ENCODE assay signal across 11 cellular contexts in genomic region chr12:87847147-87847546, GRCh38.
"Had no signal": no experiment of that assay in that cellular context is flagged by ENCODE, and none has a peak within 500 bp of the region (broad histone marks: within the 10 kb centered on the region; RNA-seq: fewer than 3 reads in every experiment).

No MANE protein-coding gene starts in this region.

- H3K27me3 Mint-ChIP-seq: natural killer cell treated with Interleukin-12 subunit alpha and Interleukin-12 subunit beta and Interleukin-15 and Interleukin-18, amount 100 ng/mL, for 72 hours had no signal

- H3K4me3 Mint-ChIP-seq: activated naive CD4-positive, alpha-beta T cell treated with anti-CD3 and anti-CD28 coated beads, Interleukin-2, amount 10 ng/mL, durations not matched to agents 7 days and 5 days; natural killer cell treated with Interleukin-12 subunit alpha and Interleukin-12 subunit beta and Interleukin-15 and Interleukin-18, amount 100 ng/mL, for 72 hours; type B pancreatic cell had no signal

- H3K4me3 ChIP-seq: lower lobe of right lung, sigmoid colon had no signal

- H3K9me3 Mint-ChIP-seq: activated naive CD4-positive, alpha-beta T cell treated with anti-CD3 and anti-CD28 coated beads, Interleukin-2, amount 10 ng/mL, durations not matched to agents 7 days and 5 days; activated T-helper 2 cell treated with anti-CD3 and anti-CD28 coated beads, Interferon-gamma antibody, Interleukin-2, Interleukin-4, amounts not matched to agents 10 μg/mL and 5 μg/mL and 100 μg/mL, durations not matched to agents 14 hours and 24 hours and 36 hours; type B pancreatic cell had no signal

- H3K9me3 ChIP-seq: lower lobe of right lung, sigmoid colon had no signal

- H3K36me3 Mint-ChIP-seq: activated naive CD4-positive, alpha-beta T cell treated with anti-CD3 and anti-CD28 coated beads, Interleukin-2, amount 10 ng/mL, durations not matched to agents 7 days and 5 days; natural killer cell treated with Interleukin-12 subunit alpha and Interleukin-12 subunit beta and Interleukin-15 and Interleukin-18, amount 100 ng/mL, for 72 hours; type B pancreatic cell had no signal

- H3K27me3 ChIP-seq: sigmoid colon had no signal

- H3K4me1 ChIP-seq: lower lobe of right lung, sigmoid colon had no signal

- H3K27ac Mint-ChIP-seq: activated naive CD4-positive, alpha-beta T cell treated with anti-CD3 and anti-CD28 coated beads, Interleukin-2, amount 10 ng/mL, durations not matched to agents 7 days and 5 days; activated T-helper 2 cell treated with anti-CD3 and anti-CD28 coated beads, Interferon-gamma antibody, Interleukin-2, Interleukin-4, amounts not matched to agents 10 μg/mL and 5 μg/mL and 100 μg/mL, durations not matched to agents 14 hours and 24 hours and 36 hours; natural killer cell treated with Interleukin-12 subunit alpha and Interleukin-12 subunit beta and Interleukin-15 and Interleukin-18, amount 100 ng/mL, for 72 hours; type B pancreatic cell had no signal

- ATAC-seq: lower lobe of right lung; natural killer cell treated with Interleukin-12 subunit alpha and Interleukin-12 subunit beta and Interleukin-15 and Interleukin-18, amount 100 ng/mL, for 72 hours had no signal

- DNase-seq: activated CD4-positive, alpha-beta T cell treated with anti-CD3 and anti-CD28 coated beads for 4 hours; activated naive CD4-positive, alpha-beta T cell treated with anti-CD3 and anti-CD28 coated beads, Interleukin-2, amount 10 ng/mL, durations not matched to agents 7 days and 5 days; kidney glomerular epithelial cell; lower lobe of right lung; sigmoid colon; stimulated activated CD4-positive, alpha-beta T cell treated with anti-CD3 and anti-CD28 coated beads, Interleukin-2, amount 100 ng/mL, for 48 hours; stimulated activated naive CD4-positive, alpha-beta T cell treated with Interleukin-2 at 50 U/mL for 16 hours had no signal

- H3K36me3 ChIP-seq: lower lobe of right lung, sigmoid colon had no signal

- H3K4me1 Mint-ChIP-seq: activated naive CD4-positive, alpha-beta T cell treated with anti-CD3 and anti-CD28 coated beads, Interleukin-2, amount 10 ng/mL, durations not matched to agents 7 days and 5 days had no signal

- H3K27ac ChIP-seq: lower lobe of right lung, sigmoid colon, VCaP had no signal
